ENCODE assay signal across 8 cellular contexts in the genomic region with DNA sequence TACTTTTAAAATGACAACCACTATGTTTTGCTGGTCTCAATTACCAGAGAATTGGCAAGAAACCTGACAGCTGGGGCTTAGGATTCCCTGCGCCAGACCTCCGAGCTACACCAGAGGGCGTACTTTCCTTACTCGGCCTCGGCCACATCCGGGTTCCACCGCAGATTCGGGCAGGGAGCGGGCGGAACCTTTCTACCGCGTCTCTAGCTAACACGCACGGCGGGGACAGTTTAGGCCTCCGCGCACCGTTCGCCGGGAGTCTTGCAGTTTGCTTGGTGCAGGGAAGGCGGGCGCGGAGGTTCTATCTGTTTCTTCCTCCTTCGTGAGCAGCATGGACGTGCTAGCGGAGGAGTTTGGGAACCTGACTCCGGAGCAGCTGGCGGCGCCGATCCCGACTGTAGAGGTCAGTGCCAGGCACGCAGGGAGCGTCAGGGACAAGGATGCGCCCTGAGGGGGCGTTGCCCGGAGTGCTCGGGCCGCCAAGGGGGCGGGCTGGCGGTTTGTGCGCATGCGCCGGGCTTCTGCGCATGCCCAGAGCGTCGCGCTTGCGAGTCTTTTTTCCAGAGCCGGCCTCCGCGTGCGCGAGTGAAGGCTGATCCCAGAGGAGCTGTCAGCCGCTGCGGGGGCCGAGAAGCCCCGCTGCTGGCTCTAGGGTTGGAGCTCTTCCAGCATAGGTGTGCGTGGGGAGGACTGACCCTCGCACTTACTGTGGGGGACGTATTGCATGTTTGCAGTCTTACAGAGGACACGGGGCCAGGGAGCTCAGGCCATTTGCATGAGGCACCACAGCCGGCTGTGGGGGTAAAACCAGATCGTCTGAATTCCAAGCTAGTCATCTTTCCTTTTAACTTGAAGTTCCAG. TPM values are rescaled to one million over a fixed set of nuclear protein-coding genes. Genes with fewer than 3 reads are reported as not detected.
DNase-seq lines count a peak whose midpoint lies in the region; ATAC-seq and TF ChIP-seq lines count a peak whose summit lies in the region.

Gene POLR3B, plus strand, starts transcription at position 200 of the 861 bp plus-strand sequence. Its CDS starts 132 bp downstream, at position 332.

- H3K36me3 Mint-ChIP-seq in WTC11 = no peaks in the 10 kb centered on the region

- peak; percentile 97 for DNase-seq in AG08395 (ENCODE audit: low spot score)
- DNase-seq in NCI-H2196 treated with DMSO at 0.1 percent for 48 hours (lab: John Stamatoyannopoulos, UW; ENCODE audit: unreplicated experiment) = peak; percentile 89
- peak; percentile 95 for DNase-seq in WTC11 (ENCODE audit: low spot score)
- peak; percentile 98 for DNase-seq in cardiac fibroblast (ENCODE audit: low read depth in 2 of 2)
- DNase-seq in iPS-NIHi7 (ENCODE audit: extremely low spot score) = peak; percentile 95
- peak; percentile 89 for DNase-seq in smooth muscle cell of the brain vasculature (ENCODE audit: low read depth, low spot score)

- peak within 1 kb of the TSS; percentile 83 to 93 for H3K4me3 ChIP-seq in cardiac fibroblast (replicated peaks in 1 of 2; ENCODE audit: low read depth in 2 of 2, low read length in 2 of 2)

- no peaks in the 10 kb centered on the region; the same call in 1 of the 2 replicates for H3K27me3 Mint-ChIP-seq in WTC11 (ENCODE audit: low read depth)

- no peaks in the 10 kb centered on the region for H3K9me3 Mint-ChIP-seq in WTC11

- peak within 1 kb of the TSS; percentile 50 for H3K27ac Mint-ChIP-seq in WTC11

- TF ChIP-seq CTCF in WTC11 (IDR thresholded peaks at IDR 0.05) (peak; percentile 52), cardiac fibroblast (IDR thresholded peaks at IDR 0.05; ENCODE audit: low read depth, low read length) (peak; percentile 93)

- CTCF ChIA-PET in WTC11 (lab: Charles Lee) = interaction anchor here (0.5 to 3.1 kb wide), 39 partner anchors 9 to 597 kb away, joined by 3 to 108 read pairs (median 4); partner anchors contain the start of genes CKAP4, RFX4 and TMEM263

- POLR2A ChIA-PET in WTC11 (lab: Charles Lee) = interaction anchor here (0.6 to 1.7 kb wide), 5 partner anchors 9 to 561 kb away, joined by 3 to 9 read pairs (median 3); no protein-coding TSS in a partner anchor

- peak within 1 kb of the TSS; percentile 86 for H3K4me3 Mint-ChIP-seq in WTC11

- ATAC-seq in GM18873 (IDR thresholded peaks at IDR 0.05; ENCODE audit: low FRiP score, unreplicated experiment) (peak; percentile 84), HG03139 (IDR thresholded peaks at IDR 0.05; ENCODE audit: unreplicated experiment) (peak; percentile 90), WTC11 (peak; percentile 91)

- peaks cover 11% of the 10 kb centered on the region for H3K4me1 Mint-ChIP-seq in WTC11

TF ChIP-seq in WTC11, 78 proteins besides CTCF, POLR2A, EP300 and RAD21 (continues in another document):
- no peak; the same call in 1 of the 2 replicates for TF ChIP-seq TEAD4 (CRISPR knock-in tag; IDR thresholded peaks at IDR 0.05)
- TF ChIP-seq FOXJ3 (CRISPR knock-in tag; IDR thresholded peaks at IDR 0.05; ENCODE audit: borderline replicate concordance) = no peak
- peak; percentile 90 for TF ChIP-seq HMGXB4 (CRISPR knock-in tag; IDR thresholded peaks at IDR 0.05)
- no peak for TF ChIP-seq AR (CRISPR knock-in tag; IDR thresholded peaks at IDR 0.05)
- peak; percentile 76; the same call in 1 of the 2 replicates for TF ChIP-seq CBFB (CRISPR knock-in tag; IDR thresholded peaks at IDR 0.05; ENCODE audit: low read depth)
- no peak for TF ChIP-seq SOX15 (CRISPR knock-in tag; IDR thresholded peaks at IDR 0.05)
- TF ChIP-seq, protein P1, sequence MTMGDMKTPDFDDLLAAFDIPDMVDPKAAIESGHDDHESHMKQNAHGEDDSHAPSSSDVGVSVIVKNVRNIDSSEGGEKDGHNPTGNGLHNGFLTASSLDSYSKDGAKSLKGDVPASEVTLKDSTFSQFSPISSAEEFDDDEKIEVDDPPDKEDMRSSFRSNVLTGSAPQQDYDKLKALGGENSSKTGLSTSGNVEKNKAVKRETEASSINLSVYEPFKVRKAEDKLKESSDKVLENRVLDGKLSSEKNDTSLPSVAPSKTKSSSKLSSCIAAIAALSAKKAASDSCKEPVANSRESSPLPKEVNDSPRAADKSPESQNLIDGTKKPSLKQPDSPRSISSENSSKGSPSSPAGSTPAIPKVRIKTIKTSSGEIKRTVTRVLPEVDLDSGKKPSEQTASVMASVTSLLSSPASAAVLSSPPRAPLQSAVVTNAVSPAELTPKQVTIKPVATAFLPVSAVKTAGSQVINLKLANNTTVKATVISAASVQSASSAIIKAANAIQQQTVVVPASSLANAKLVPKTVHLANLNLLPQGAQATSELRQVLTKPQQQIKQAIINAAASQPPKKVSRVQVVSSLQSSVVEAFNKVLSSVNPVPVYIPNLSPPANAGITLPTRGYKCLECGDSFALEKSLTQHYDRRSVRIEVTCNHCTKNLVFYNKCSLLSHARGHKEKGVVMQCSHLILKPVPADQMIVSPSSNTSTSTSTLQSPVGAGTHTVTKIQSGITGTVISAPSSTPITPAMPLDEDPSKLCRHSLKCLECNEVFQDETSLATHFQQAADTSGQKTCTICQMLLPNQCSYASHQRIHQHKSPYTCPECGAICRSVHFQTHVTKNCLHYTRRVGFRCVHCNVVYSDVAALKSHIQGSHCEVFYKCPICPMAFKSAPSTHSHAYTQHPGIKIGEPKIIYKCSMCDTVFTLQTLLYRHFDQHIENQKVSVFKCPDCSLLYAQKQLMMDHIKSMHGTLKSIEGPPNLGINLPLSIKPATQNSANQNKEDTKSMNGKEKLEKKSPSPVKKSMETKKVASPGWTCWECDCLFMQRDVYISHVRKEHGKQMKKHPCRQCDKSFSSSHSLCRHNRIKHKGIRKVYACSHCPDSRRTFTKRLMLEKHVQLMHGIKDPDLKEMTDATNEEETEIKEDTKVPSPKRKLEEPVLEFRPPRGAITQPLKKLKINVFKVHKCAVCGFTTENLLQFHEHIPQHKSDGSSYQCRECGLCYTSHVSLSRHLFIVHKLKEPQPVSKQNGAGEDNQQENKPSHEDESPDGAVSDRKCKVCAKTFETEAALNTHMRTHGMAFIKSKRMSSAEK (CRISPR knock-in tag; IDR thresholded peaks at IDR 0.05; ENCODE audit: borderline replicate concordance) = no peak
- 0 out of 2 replicates have a peak, but pooled peaks have one; percentile 58 for TF ChIP-seq CREB1 (CRISPR knock-in tag; IDR thresholded peaks at IDR 0.05)
- peak; percentile 79; the same call in 1 of the 2 replicates for TF ChIP-seq ZNF232 (CRISPR knock-in tag; IDR thresholded peaks at IDR 0.05)
- no peak for TF ChIP-seq ATF1 (CRISPR knock-in tag; IDR thresholded peaks at IDR 0.05)
- peak; percentile 83 for TF ChIP-seq SP1 (CRISPR knock-in tag; conservative IDR thresholded peaks at IDR 0.05)
- TF ChIP-seq, protein P2, sequence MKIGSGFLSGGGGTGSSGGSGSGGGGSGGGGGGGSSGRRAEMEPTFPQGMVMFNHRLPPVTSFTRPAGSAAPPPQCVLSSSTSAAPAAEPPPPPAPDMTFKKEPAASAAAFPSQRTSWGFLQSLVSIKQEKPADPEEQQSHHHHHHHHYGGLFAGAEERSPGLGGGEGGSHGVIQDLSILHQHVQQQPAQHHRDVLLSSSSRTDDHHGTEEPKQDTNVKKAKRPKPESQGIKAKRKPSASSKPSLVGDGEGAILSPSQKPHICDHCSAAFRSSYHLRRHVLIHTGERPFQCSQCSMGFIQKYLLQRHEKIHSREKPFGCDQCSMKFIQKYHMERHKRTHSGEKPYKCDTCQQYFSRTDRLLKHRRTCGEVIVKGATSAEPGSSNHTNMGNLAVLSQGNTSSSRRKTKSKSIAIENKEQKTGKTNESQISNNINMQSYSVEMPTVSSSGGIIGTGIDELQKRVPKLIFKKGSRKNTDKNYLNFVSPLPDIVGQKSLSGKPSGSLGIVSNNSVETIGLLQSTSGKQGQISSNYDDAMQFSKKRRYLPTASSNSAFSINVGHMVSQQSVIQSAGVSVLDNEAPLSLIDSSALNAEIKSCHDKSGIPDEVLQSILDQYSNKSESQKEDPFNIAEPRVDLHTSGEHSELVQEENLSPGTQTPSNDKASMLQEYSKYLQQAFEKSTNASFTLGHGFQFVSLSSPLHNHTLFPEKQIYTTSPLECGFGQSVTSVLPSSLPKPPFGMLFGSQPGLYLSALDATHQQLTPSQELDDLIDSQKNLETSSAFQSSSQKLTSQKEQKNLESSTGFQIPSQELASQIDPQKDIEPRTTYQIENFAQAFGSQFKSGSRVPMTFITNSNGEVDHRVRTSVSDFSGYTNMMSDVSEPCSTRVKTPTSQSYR (CRISPR knock-in tag; IDR thresholded peaks at IDR 0.05) = no peak
- no peak for TF ChIP-seq NFE2L1 (CRISPR knock-in tag; IDR thresholded peaks at IDR 0.05)

RNA-seq across cellular contexts. Expression of gene POLR3B, which starts in this region (rescaled TPM):
- 9.0 to 10.2 TPM (median 9.4 TPM) in 3 replicates for total RNA-seq in WTC11 (2021)

Comparison
In these comparisons a context has a peak if more than half of its experiments do, and no peak if none do; other contexts are left out.
1. Peak in every context shown above with its lines: DNase-seq, ATAC-seq and H3K4me3 ChIP-seq.